ENCODE assay signal across 23 cellular contexts in genomic region chr4:1398686-1399507, GRCh38. TPM values are rescaled to one million over a fixed set of nuclear protein-coding genes. Genes with fewer than 3 reads are reported as not detected.
DNase-seq lines count a peak whose midpoint lies in the region; ATAC-seq and TF ChIP-seq lines count a peak whose summit lies in the region.
"Had no signal": no experiment of that assay in that cellular context is flagged by ENCODE, and none has a peak within 500 bp of the region (broad histone marks: within the 10 kb centered on the region; RNA-seq: fewer than 3 reads in every experiment).

No MANE protein-coding gene starts in this region.

- no peaks in the 10 kb centered on the region for H3K4me1 Mint-ChIP-seq in WTC11
- H3K4me1 Mint-ChIP-seq: activated CD8-positive, alpha-beta memory T cell treated with anti-CD3 and anti-CD28 coated beads, Interleukin-2, amount 10 ng/mL, durations not matched to agents 7 days and 5 days had no signal

- no peak for TF ChIP-seq CTCF in WTC11 (IDR thresholded peaks at IDR 0.05)
- no peak for TF ChIP-seq CTCF in mucosa of descending colon (IDR thresholded peaks at IDR 0.05)
- no peak for TF ChIP-seq CTCF in upper lobe of right lung (IDR thresholded peaks at IDR 0.05)

- no peak overlapping the region for H3K27ac ChIP-seq in right cardiac atrium (ENCODE audit: low read length)
- no peak overlapping the region for H3K27ac ChIP-seq in upper lobe of right lung
- H3K27ac ChIP-seq: KMS-11, tibial nerve had no signal

- DNase-seq in right cardiac atrium (peak; percentile 8 to 33 (median 30)), left cardiac atrium (no peak), WTC11 (ENCODE audit: low spot score) (peak; percentile 4), mucosa of descending colon (peak in 2 of 3 donors; percentile 10 to 37), upper lobe of right lung (peak; percentile 48), NCI-H2196 treated with DMSO at 0.1 percent for 48 hours (lab: John Stamatoyannopoulos, UW; ENCODE audit: unreplicated experiment) (no peak), NOMO-1 treated with DMSO at 0.1 percent for 48 hours (lab: John Stamatoyannopoulos, UW; ENCODE audit: unreplicated experiment) (no peak)
- DNase-seq: activated CD8-positive, alpha-beta memory T cell treated with anti-CD3 and anti-CD28 coated beads, Interleukin-2, amount 10 ng/mL, durations not matched to agents 7 days and 5 days; NCI-H1694 treated with DMSO at 0.1 percent for 48 hours; NCI-H2171 treated with DMSO at 0.1 percent for 48 hours; NCI-H69; stimulated activated CD4-positive, alpha-beta T cell treated with anti-CD3 and anti-CD28 coated beads, Interleukin-4, amount 100 ng/mL, for 24 hours; T-helper 9 cell had no signal

- no peaks in the 10 kb centered on the region for H3K27me3 ChIP-seq in right cardiac atrium (ENCODE audit: control insufficient read depth, insufficient read depth)
- peaks cover 35% of the 10 kb centered on the region for H3K27me3 ChIP-seq in upper lobe of right lung

- POLR2A ChIA-PET in WTC11 (lab: Charles Lee): no interaction called here

- peaks cover 16% of the 10 kb centered on the region for H3K36me3 Mint-ChIP-seq in WTC11

- no peak overlapping the region for H3K27ac Mint-ChIP-seq in WTC11
- H3K27ac Mint-ChIP-seq: activated CD8-positive, alpha-beta memory T cell treated with anti-CD3 and anti-CD28 coated beads, Interleukin-2, amount 10 ng/mL, durations not matched to agents 7 days and 5 days; CD8-positive, alpha-beta T cell had no signal

- peaks cover 41% of the 10 kb centered on the region for H3K27me3 Mint-ChIP-seq in WTC11 (ENCODE audit: low read depth)

- CTCF ChIA-PET in WTC11 (lab: Charles Lee): interaction anchor here (1.1 kb wide), 1 partner anchor 23 kb away, joined by 3 read pairs; no protein-coding TSS in a partner anchor

- WGBS in right cardiac atrium: 90% methylated on average over 22 of the region's 22 CpGs

- H3K9me3 ChIP-seq in right cardiac atrium (ENCODE audit: control insufficient read depth, low read length) (no peaks in the 10 kb centered on the region), mucosa of descending colon (peaks cover 11% of the 10 kb centered on the region), upper lobe of right lung (no peaks in the 10 kb centered on the region)

- no peaks in the 10 kb centered on the region for H3K36me3 ChIP-seq in mucosa of descending colon (ENCODE audit: low read depth)
- H3K36me3 ChIP-seq in upper lobe of right lung: no peaks in the 10 kb centered on the region

- no peak overlapping the region for H3K4me3 Mint-ChIP-seq in WTC11
- H3K4me3 Mint-ChIP-seq: activated CD8-positive, alpha-beta memory T cell treated with anti-CD3 and anti-CD28 coated beads, Interleukin-2, amount 10 ng/mL, durations not matched to agents 7 days and 5 days; CD8-positive, alpha-beta T cell; stimulated activated naive CD8-positive, alpha-beta T cell treated with anti-CD3 and anti-CD28 coated beads, Interleukin-15, amount 100 ng/mL, for 72 hours had no signal

- no peak overlapping the region for H3K4me3 ChIP-seq in right cardiac atrium (ENCODE audit: low read length)
- no peak overlapping the region for H3K4me3 ChIP-seq in mucosa of descending colon
- H3K4me3 ChIP-seq in upper lobe of right lung: no peak overlapping the region
- H3K4me3 ChIP-seq: tibial nerve had no signal

- H3K4me1 ChIP-seq in right cardiac atrium (ENCODE audit: control insufficient read depth, insufficient read depth, low read length) (no peaks in the 10 kb centered on the region), mucosa of descending colon (ENCODE audit: low read depth) (no peaks in the 10 kb centered on the region), upper lobe of right lung (peaks cover 5% of the 10 kb centered on the region)

- H3K9me3 Mint-ChIP-seq in WTC11: peaks cover 8% of the 10 kb centered on the region
- H3K9me3 Mint-ChIP-seq: CD8-positive, alpha-beta T cell had no signal

- ATAC-seq in right cardiac atrium (no peak), left cardiac atrium (no peak), WTC11 (no peak), mucosa of descending colon (no peak), upper lobe of right lung (no peak), GM21423 (IDR thresholded peaks at IDR 0.05; ENCODE audit: unreplicated experiment) (no peak)
- ATAC-seq: activated CD8-positive, alpha-beta memory T cell treated with anti-CD3 and anti-CD28 coated beads, Interleukin-2, amount 10 ng/mL, durations not matched to agents 7 days and 5 days; CD8-positive, alpha-beta T cell; left lobe of liver; stimulated activated naive CD8-positive, alpha-beta T cell treated with anti-CD3 and anti-CD28 coated beads, Interleukin-15, amount 100 ng/mL, for 72 hours had no signal

- intact Hi-C loops in right cardiac atrium (cut with DNase I) (no loop called here), left cardiac atrium (cut with DNase I) (no loop called here), mucosa of descending colon (cut with DNase I, micrococcal nuclease) (no loop called here), upper lobe of right lung (cut with DNase I) (no loop called here)

TF ChIP-seq in WTC11, 78 proteins besides CTCF, POLR2A, EP300 and RAD21 (continues in another document):
- no peak for TF ChIP-seq TEAD1 (CRISPR knock-in tag; IDR thresholded peaks at IDR 0.05)
- no peak for TF ChIP-seq NR3C1 (CRISPR knock-in tag; conservative IDR thresholded peaks at IDR 0.05; ENCODE audit: low read depth)
- no peak for TF ChIP-seq STAT6 (CRISPR knock-in tag; conservative IDR thresholded peaks at IDR 0.05; ENCODE audit: low read depth)
- TF ChIP-seq ZSCAN18 (CRISPR knock-in tag; IDR thresholded peaks at IDR 0.05): no peak
- no peak for TF ChIP-seq ATF2 (CRISPR knock-in tag; IDR thresholded peaks at IDR 0.05; ENCODE audit: borderline replicate concordance, low read depth)
- no peak for TF ChIP-seq MXD4 (CRISPR knock-in tag; IDR thresholded peaks at IDR 0.05; ENCODE audit: borderline replicate concordance)
- no peak for TF ChIP-seq ZNF121 (CRISPR knock-in tag; IDR thresholded peaks at IDR 0.05)
- TF ChIP-seq FOXP4 (CRISPR knock-in tag; IDR thresholded peaks at IDR 0.05): no peak

RNA-seq across cellular contexts. Expression of gene NKX1-1, which starts 7.3 kb away (rescaled TPM):
- total RNA-seq in right cardiac atrium: not detected
- not detected for polyA plus RNA-seq in right cardiac atrium
- total RNA-seq in left cardiac atrium: not detected
- not detected in 3 replicates for total RNA-seq in WTC11 (2021)
- total RNA-seq in mucosa of descending colon: not detected
- not detected for total RNA-seq in upper lobe of right lung
- total RNA-seq: activated CD8-positive, alpha-beta memory T cell treated with anti-CD3 and anti-CD28 coated beads, Interleukin-2, amount 10 ng/mL, durations not matched to agents 7 days and 5 days; CD8-positive, alpha-beta T cell; fibroblast of lung; G401; glomerular endothelial cell; left lobe of liver; mucosa of gallbladder; tibial nerve had no signal
- polyA plus RNA-seq: fibroblast of lung had no signal

RNA-seq across cellular contexts. Expression of gene UVSSA, which starts 51.9 kb away (rescaled TPM):
- total RNA-seq in right cardiac atrium (1 to 10 TPM; 7.7 to 8.8 (median 8.5) TPM), left cardiac atrium (1 to 10 TPM; 7.9 to 8.4 TPM), WTC11 (2021) (36.9 to 41.5 TPM (median 40.4 TPM) in 3 replicates), mucosa of descending colon (10 to 100 TPM; 31.7 to 39.9 (median 36.8) TPM), upper lobe of right lung (28.3 TPM)
- polyA plus RNA-seq in right cardiac atrium: 5.0 TPM

Comparison
In these comparisons a context has a peak if more than half of its experiments do, and no peak if none do; other contexts are left out.
1. DNase-seq: peak in right cardiac atrium (3 of 3), WTC11 (single experiment), mucosa of descending colon (2 of 3) and upper lobe of right lung (single experiment); none in left cardiac atrium (single experiment), NCI-H2196 treated with DMSO at 0.1 percent for 48 hours (single experiment) and NOMO-1 treated with DMSO at 0.1 percent for 48 hours (single experiment).